8 cellular contexts compared by ENCODE assay signal in genomic region chr15:98428253-98428989, GRCh38.
A peak's percentile ranks its signal among the peaks of the same experiment; 100 is the strongest.
DNase-seq lines count a peak whose midpoint lies in the region; FAIRE-seq and TF ChIP-seq lines count a peak whose summit lies in the region.

No MANE protein-coding gene starts in this region.

- H3K4me3 ChIP-seq in GM23248 (peak overlapping the region; percentile 75), WI38 (ENCODE audit: low read depth, low read length) (peak overlapping the region; percentile 51), keratinocyte (ENCODE audit: control insufficient read depth in 2 of 3, extremely low read depth in 1 of 3, insufficient read depth in 2 of 3, low read depth in 1 of 3, low read length in 3 of 3) (peak overlapping the region; percentile 35 to 71 (median 65))

- POLR2A ChIA-PET in GM10248 (lab: Yijun Ruan, JAX), result no interaction called here

- TF ChIP-seq CTCF in GM10248 (IDR thresholded peaks at IDR 0.05; ENCODE audit: control extremely low read depth, extremely low read depth, low read depth, missing control alignments) (peak; percentile 79), WI38 (IDR thresholded peaks at IDR 0.05; ENCODE audit: low read depth, low read length) (peak; percentile 50), keratinocyte (optimal IDR thresholded peaks at IDR 0.05 in 1 of 3, IDR thresholded peaks at IDR 0.05 in 1 of 3, conservative IDR thresholded peaks at IDR 0.05 in 1 of 3; ENCODE audit: extremely low read depth in 1 of 3, insufficient read depth in 2 of 3, low read length in 3 of 3) (peak; percentile 41 to 92 (median 72))

- H3K9me1 ChIP-seq in keratinocyte (ENCODE audit: control insufficient read depth, extremely low read depth, insufficient read depth, low read length), result no peaks in the 10 kb centered on the region

- peaks cover 4% of the 10 kb centered on the region; the same call in 1 of the 2 replicates for H3F3A ChIP-seq in GM23248 (ENCODE audit: insufficient read depth)

- H3K9me2 ChIP-seq in GM23248 (ENCODE audit: insufficient read depth), result no peaks in the 10 kb centered on the region

- no peaks in the 10 kb centered on the region for H3K79me2 ChIP-seq in GM23248 (ENCODE audit: insufficient read depth)
- no peaks in the 10 kb centered on the region for H3K79me2 ChIP-seq in keratinocyte (ENCODE audit: control insufficient read depth, insufficient read depth, low read length)

- peak; percentile 74 for FAIRE-seq in keratinocyte (lab: Jason Lieb, UNC)

- H4K20me1 ChIP-seq in GM23248 (ENCODE audit: insufficient read depth) (no peaks in the 10 kb centered on the region), keratinocyte (ENCODE audit: control insufficient read depth, extremely low read depth, insufficient read depth, low read length) (no peaks in the 10 kb centered on the region)

- dilution Hi-C loops in keratinocyte (cut with MboI; ENCODE audit: extremely low pct_ligation_motif_present, low sequenced_read_pairs), result no loop called here

- CTCF ChIA-PET in GM10248 (lab: Yijun Ruan, JAX), result interaction anchor here (0.6 to 4.7 kb wide), 18 partner anchors 8 to 700 kb away, joined by 3 to 37 read pairs (median 4); no protein-coding TSS in a partner anchor

- in situ Hi-C loops in GM23248 (cut with MboI), result no loop called here

- H3K9me3 ChIP-seq in GM23248 (ENCODE audit: low read depth) (no peaks in the 10 kb centered on the region), keratinocyte (ENCODE audit: control insufficient read depth, low read depth, low read length) (no peaks in the 10 kb centered on the region)

- DNase-seq in GM10248 (ENCODE audit: extremely low spot score), result peak; percentile 81
- peak; percentile 88 for DNase-seq in GM23248
- DNase-seq in KG1 (lab: John Stamatoyannopoulos, UW), result peak; percentile 9
- peak in 40 of 61 donors; percentile 10 to 64 (median 28) for DNase-seq in caudate nucleus (lab: John Stamatoyannopoulos, UW)
- DNase-seq in keratinocyte (ENCODE audit: low read depth, low spot score), result peak; percentile 21
- peak; percentile 21 to 47 for DNase-seq in stimulated activated CD4-positive, alpha-beta T cell treated with anti-CD3 and anti-CD28 coated beads, Interleukin-15, amount 100 ng/mL, for 48 hours (ENCODE audit: low read depth in 2 of 2)
- no peak for DNase-seq in NCI-H187 treated with DMSO at 0.1 percent for 48 hours (lab: John Stamatoyannopoulos, UW)

- H3K27me3 ChIP-seq in GM23248 (replicated peaks; ENCODE audit: insufficient read depth) (peaks cover 19% of the 10 kb centered on the region), keratinocyte (ENCODE audit: control insufficient read depth, extremely low read depth, insufficient read depth, low read length) (peaks cover 13% of the 10 kb centered on the region)

- H3K9ac ChIP-seq in GM23248, result peak overlapping the region; percentile 47
- peak overlapping the region; percentile 18 for H3K9ac ChIP-seq in keratinocyte (ENCODE audit: control insufficient read depth, extremely low read depth, insufficient read depth, low read length)

- H3K27ac ChIP-seq in GM23248, result peak overlapping the region; percentile 19; the same call in 1 of the 2 replicates
- no peak overlapping the region for H3K27ac ChIP-seq in caudate nucleus (ENCODE audit: low read depth, low read length)
- H3K27ac ChIP-seq in keratinocyte (ENCODE audit: control insufficient read depth, insufficient read depth, low read length), result no peak overlapping the region

- H3K4me1 ChIP-seq in GM23248 (ENCODE audit: insufficient read depth) (no peaks in the 10 kb centered on the region), keratinocyte (ENCODE audit: control insufficient read depth, extremely low read depth, insufficient read depth, low read length) (no peaks in the 10 kb centered on the region)

- H2AFZ ChIP-seq in GM23248, result peak overlapping the region; percentile 81
- H2AFZ ChIP-seq in keratinocyte (ENCODE audit: control insufficient read depth, low read length), result peak overlapping the region; percentile 89

- WGBS in GM23248 (ENCODE audit: low coverage in 1 of 2, low lambda C conversion rate in 2 of 2, missing lambda C conversion rate in 2 of 2), 2 experiments, result 1 to 5% methylated on average over 28 to 49 of the region's 49 CpGs

- H3K36me3 ChIP-seq in GM23248 (ENCODE audit: low read depth) (no peaks in the 10 kb centered on the region), keratinocyte (ENCODE audit: control insufficient read depth in 2 of 2, extremely low read depth in 1 of 2, insufficient read depth in 2 of 2, low read length in 2 of 2) (no peaks in the 10 kb centered on the region)

- H3K4me2 ChIP-seq in GM23248 (ENCODE audit: unreplicated experiment) (peak overlapping the region; percentile 92), keratinocyte (ENCODE audit: control insufficient read depth, extremely low read depth, insufficient read depth, low read depth, low read length) (peak overlapping the region; percentile 87)
